ENCODE assay signal across 1 cellular context in genomic region chr5:147853372-147853987, GRCh38.
TF ChIP-seq lines count a peak whose summit lies in the region.

No MANE protein-coding gene starts in this region.

TF ChIP-seq in WTC11, 78 proteins besides CTCF, POLR2A, EP300 and RAD21 (continued from another document and continues in another):
- TF ChIP-seq PREB (CRISPR knock-in tag; IDR thresholded peaks at IDR 0.05; ENCODE audit: borderline replicate concordance), result no peak
- TF ChIP-seq E2F4 (CRISPR knock-in tag; IDR thresholded peaks at IDR 0.05; ENCODE audit: borderline replicate concordance, low read depth), result no peak
- TF ChIP-seq ZNF232 (CRISPR knock-in tag; IDR thresholded peaks at IDR 0.05), result no peak
- TF ChIP-seq NR1H2 (CRISPR knock-in tag; IDR thresholded peaks at IDR 0.05), result no peak
- no peak for TF ChIP-seq ZNF219 (CRISPR knock-in tag; IDR thresholded peaks at IDR 0.05; ENCODE audit: borderline replicate concordance)
- no peak for TF ChIP-seq GTF2I (CRISPR knock-in tag; conservative IDR thresholded peaks at IDR 0.05)
- no peak for TF ChIP-seq MLX (CRISPR knock-in tag; IDR thresholded peaks at IDR 0.05)
- no peak for TF ChIP-seq FOXP1 (CRISPR knock-in tag; IDR thresholded peaks at IDR 0.05; ENCODE audit: borderline replicate concordance)
- TF ChIP-seq NFE2L1 (CRISPR knock-in tag; IDR thresholded peaks at IDR 0.05), result no peak
- no peak for TF ChIP-seq TEAD1 (CRISPR knock-in tag; IDR thresholded peaks at IDR 0.05)
- no peak for TF ChIP-seq ATF2 (CRISPR knock-in tag; IDR thresholded peaks at IDR 0.05; ENCODE audit: borderline replicate concordance, low read depth)
- no peak for TF ChIP-seq ELF4 (CRISPR knock-in tag; IDR thresholded peaks at IDR 0.05; ENCODE audit: low read depth)
- peak; percentile 85 for TF ChIP-seq ZNF425 (CRISPR knock-in tag; conservative IDR thresholded peaks at IDR 0.05)
- no peak for TF ChIP-seq MYBL2 (CRISPR knock-in tag; IDR thresholded peaks at IDR 0.05)
- no peak for TF ChIP-seq ETV6 (CRISPR knock-in tag; IDR thresholded peaks at IDR 0.05)
- TF ChIP-seq ZNF396 (CRISPR knock-in tag; IDR thresholded peaks at IDR 0.05; ENCODE audit: borderline replicate concordance), result no peak
- TF ChIP-seq OVOL2 (CRISPR knock-in tag; IDR thresholded peaks at IDR 0.05; ENCODE audit: borderline replicate concordance), result no peak
- TF ChIP-seq CREM (CRISPR knock-in tag; IDR thresholded peaks at IDR 0.05), result no peak
- TF ChIP-seq PRDM15 (CRISPR knock-in tag; IDR thresholded peaks at IDR 0.05), result no peak
- no peak for TF ChIP-seq ZNF121 (CRISPR knock-in tag; IDR thresholded peaks at IDR 0.05)
- TF ChIP-seq EMX1 (CRISPR knock-in tag; IDR thresholded peaks at IDR 0.05), result peak; percentile 91
- TF ChIP-seq TP53 (CRISPR knock-in tag; IDR thresholded peaks at IDR 0.05), result no peak
- no peak for TF ChIP-seq ZNF317 (CRISPR knock-in tag; IDR thresholded peaks at IDR 0.05; ENCODE audit: borderline replicate concordance, low read depth)
- TF ChIP-seq NFATC4 (CRISPR knock-in tag; IDR thresholded peaks at IDR 0.05), result peak; percentile 86
- no peak for TF ChIP-seq ESRRA (CRISPR knock-in tag; IDR thresholded peaks at IDR 0.05; ENCODE audit: borderline replicate concordance)
- no peak for TF ChIP-seq USF2 (CRISPR knock-in tag; IDR thresholded peaks at IDR 0.05)
- TF ChIP-seq PRRX2 (CRISPR knock-in tag; IDR thresholded peaks at IDR 0.05), result peak; percentile 67
- TF ChIP-seq ZNF671 (CRISPR knock-in tag; IDR thresholded peaks at IDR 0.05), result peak; percentile 94
- no peak for TF ChIP-seq SMAD4 (CRISPR knock-in tag; IDR thresholded peaks at IDR 0.05)
- TF ChIP-seq TCF7 (CRISPR knock-in tag; IDR thresholded peaks at IDR 0.05; ENCODE audit: low read depth), result no peak
- TF ChIP-seq ZNF263 (CRISPR knock-in tag; IDR thresholded peaks at IDR 0.05; ENCODE audit: low read depth), result no peak
- no peak for TF ChIP-seq ZNF281 (CRISPR knock-in tag; IDR thresholded peaks at IDR 0.05)
- TF ChIP-seq ZMAT4 (CRISPR knock-in tag; IDR thresholded peaks at IDR 0.05), result peak; percentile 87
- TF ChIP-seq FOXJ3 (CRISPR knock-in tag; IDR thresholded peaks at IDR 0.05; ENCODE audit: borderline replicate concordance), result no peak
- no peak for TF ChIP-seq ZSCAN18 (CRISPR knock-in tag; IDR thresholded peaks at IDR 0.05)
- no peak for TF ChIP-seq SP1 (CRISPR knock-in tag; conservative IDR thresholded peaks at IDR 0.05)
- no peak for TF ChIP-seq ARID4B (CRISPR knock-in tag; IDR thresholded peaks at IDR 0.05; ENCODE audit: borderline replicate concordance)
- TF ChIP-seq ATF3 (CRISPR knock-in tag; conservative IDR thresholded peaks at IDR 0.05), result no peak
- peak; percentile 89 for TF ChIP-seq ZNF416 (CRISPR knock-in tag; IDR thresholded peaks at IDR 0.05)
- no peak for TF ChIP-seq HMGA2 (CRISPR knock-in tag; IDR thresholded peaks at IDR 0.05)
